ENCODE assay signal across 8 cellular contexts in the genomic region with DNA sequence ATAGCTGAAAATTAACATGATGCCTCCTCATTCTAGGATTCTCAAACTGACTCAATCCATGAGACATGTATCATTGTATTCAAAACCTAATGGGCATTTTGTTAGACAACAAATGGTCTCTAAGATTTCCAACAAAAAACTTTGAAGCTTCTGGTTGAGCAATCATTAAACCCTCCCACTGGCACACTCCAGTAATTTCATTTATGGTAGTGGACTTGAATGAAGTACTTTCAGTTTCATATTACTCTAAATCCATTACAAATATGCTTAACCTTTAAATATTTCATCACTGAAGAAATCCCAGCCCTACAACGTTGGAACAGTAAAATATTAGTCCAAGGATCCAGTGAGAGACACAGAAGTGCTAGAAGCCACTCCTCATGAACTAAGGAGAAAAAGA. TPM values are rescaled to one million over a fixed set of nuclear protein-coding genes. Genes with fewer than 3 reads are reported as not detected.
A peak's percentile ranks its signal among the peaks of the same experiment; 100 is the strongest.
DNase-seq lines count a peak whose midpoint lies in the region; ATAC-seq and TF ChIP-seq lines count a peak whose summit lies in the region.

No MANE protein-coding gene starts in this region.

- TF ChIP-seq POLR2A in prostate gland (IDR thresholded peaks at IDR 0.05), result no peak

- H3K4me1 ChIP-seq in RWPE2 (ENCODE audit: insufficient read depth, poor library complexity, severe bottlenecking) (no peaks in the 10 kb centered on the region), prostate gland (replicated peaks) (no peaks in the 10 kb centered on the region)

- intact Hi-C loops in prostate gland (cut with DNase I), result no loop called here

- 4% methylated on average over 1 of the region's 1 CpG for WGBS in prostate gland

- TF ChIP-seq CTCF in RWPE2 (IDR thresholded peaks at IDR 0.05; ENCODE audit: poor library complexity, severe bottlenecking), result no peak
- TF ChIP-seq CTCF in fibroblast of pulmonary artery (IDR thresholded peaks at IDR 0.05; ENCODE audit: low read length, missing control alignments), result no peak
- no peak for TF ChIP-seq CTCF in prostate gland (IDR thresholded peaks at IDR 0.05)

- no peak overlapping the region for H3K27ac ChIP-seq in RWPE2 (ENCODE audit: poor library complexity, severe bottlenecking)
- peak overlapping the region; percentile 42 to 49 for H3K27ac ChIP-seq in prostate gland

- H3K27me3 ChIP-seq in RWPE2 (ENCODE audit: insufficient read depth, poor library complexity, severe bottlenecking) (no peaks in the 10 kb centered on the region), prostate gland (replicated peaks; ENCODE audit: insufficient read depth) (no peaks in the 10 kb centered on the region)

- no peaks in the 10 kb centered on the region for H3K36me3 ChIP-seq in RWPE2 (ENCODE audit: low read depth)
- H3K36me3 ChIP-seq in prostate gland, result no peaks in the 10 kb centered on the region

- 0 out of 3 replicates have a peak, but pooled peaks have one; percentile 14 for ATAC-seq in RWPE2 (ENCODE audit: low read depth)
- no peak for ATAC-seq in GM19328 (IDR thresholded peaks at IDR 0.05; ENCODE audit: unreplicated experiment)
- no peak for ATAC-seq in GM21390 (IDR thresholded peaks at IDR 0.05; ENCODE audit: unreplicated experiment)

- H3K4me3 ChIP-seq in RWPE2 (ENCODE audit: severe bottlenecking) (no peak overlapping the region), fibroblast of pulmonary artery (replicated peaks; ENCODE audit: low read depth, low read length) (peak overlapping the region; percentile 47), prostate gland (peak overlapping the region in 1 of 2 donors; percentile 15)

- DNase-seq in EH (ENCODE audit: low read depth) (peak; percentile 12), RWPE2 (ENCODE audit: low spot score) (no peak), fibroblast of pulmonary artery (ENCODE audit: low read depth) (peak; percentile 56), prostate gland (ENCODE audit: low spot score) (no peak), cortex of kidney (lab: John Stamatoyannopoulos, UW) (no peak), NCI-H2171 treated with DMSO at 0.1 percent for 48 hours (lab: John Stamatoyannopoulos, UW) (no peak)

- no peaks in the 10 kb centered on the region for H3K9me3 ChIP-seq in RWPE2 (ENCODE audit: severe bottlenecking)
- no peaks in the 10 kb centered on the region for H3K9me3 ChIP-seq in prostate gland

RNA-seq across cellular contexts. Expression of a gene that starts 43.5 kb away (rescaled TPM):
- not detected for total RNA-seq in prostate gland

Comparison
In these comparisons a context has a peak if more than half of its experiments do, and no peak if none do; other contexts are left out.
1. DNase-seq: peak in EH (single experiment) and fibroblast of pulmonary artery (single experiment); none in RWPE2 (single experiment), prostate gland (single experiment), cortex of kidney (single experiment) and NCI-H2171 treated with DMSO at 0.1 percent for 48 hours (single experiment).